In the genomic region with DNA sequence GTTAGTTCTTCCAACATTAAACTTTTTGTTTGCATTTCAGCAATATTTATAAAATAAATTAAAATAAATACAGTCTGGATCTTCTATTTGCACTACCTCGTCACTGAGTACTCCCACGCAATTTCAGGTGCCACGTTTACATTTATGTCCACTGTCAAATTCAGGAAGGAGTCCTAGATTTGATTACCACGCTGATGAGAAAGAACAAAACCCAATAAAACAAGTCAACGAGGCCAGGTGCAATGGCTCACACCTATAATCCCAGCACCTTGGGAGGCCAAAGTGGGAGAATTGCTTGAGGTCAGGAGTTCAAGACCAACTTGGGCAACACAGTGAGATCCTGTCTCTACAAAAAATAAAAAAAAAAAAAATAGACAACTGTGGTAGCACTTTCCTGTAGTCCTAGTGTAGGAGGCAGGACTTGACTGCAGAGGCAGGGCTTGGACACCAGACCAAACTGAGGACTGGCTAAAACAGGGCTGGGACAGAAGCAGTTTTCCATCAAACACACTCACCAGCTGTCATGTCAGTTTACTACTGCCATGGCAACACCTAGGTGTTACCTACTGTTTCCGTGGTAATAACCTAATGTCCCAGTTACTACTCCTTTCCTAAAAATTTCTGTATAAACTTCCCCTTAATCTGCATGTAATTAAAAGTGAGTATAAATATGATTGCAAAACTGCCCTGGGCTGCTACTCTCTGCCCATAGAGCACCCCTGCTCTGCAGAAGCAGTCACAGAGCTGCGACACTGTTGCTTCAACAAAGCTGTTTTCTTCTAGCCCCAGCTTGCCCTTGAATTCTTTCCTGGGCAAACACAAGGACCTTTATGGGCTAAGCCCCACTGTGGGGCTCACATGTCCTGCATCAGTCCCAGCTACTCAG, we compare ENCODE assay signal across 22 cellular contexts.
A peak's percentile ranks its signal among the peaks of the same experiment; 100 is the strongest.
DNase-seq lines count a peak whose midpoint lies in the region; ATAC-seq, FAIRE-seq and TF ChIP-seq lines count a peak whose summit lies in the region.
"Had no signal": no experiment of that assay in that cellular context is flagged by ENCODE, and none has a peak within 500 bp of the region (broad histone marks: within the 10 kb centered on the region; RNA-seq: fewer than 3 reads in every experiment).

No MANE protein-coding gene starts in this region.

- peak; percentile 33 for DNase-seq in NCI-H748 (lab: John Stamatoyannopoulos, UW; ENCODE audit: unreplicated experiment)
- DNase-seq in NCI-H748 treated with DMSO at 0.1 percent for 48 hours (lab: John Stamatoyannopoulos, UW), result no peak
- no peak for DNase-seq in RWPE2 (ENCODE audit: low spot score)
- DNase-seq in heart right ventricle, result no peak
- no peak for DNase-seq in pancreas
- DNase-seq in KG1 (lab: John Stamatoyannopoulos, UW), result no peak
- no peak for DNase-seq in activated gamma-delta T cell treated with Interleukin-2 at 50 U/mL for 16 hours
- DNase-seq in GM20000 (ENCODE audit: low spot score), result no peak
- DNase-seq: activated CD8-positive, alpha-beta memory T cell treated with anti-CD3 and anti-CD28 coated beads, Interleukin-2, amount 50 U/mL, for 4 hours; central memory CD4-positive, alpha-beta T cell; gastrocnemius medialis; left cardiac atrium; NCI-H1105 treated with DMSO at 0.1 percent for 48 hours; NCI-H2171; NCI-H526 treated with DMSO at 0.1 percent for 48 hours; nucleus accumbens; OCI-M1; right cardiac atrium; T-helper 2 cell had no signal

- H3K4me3 ChIP-seq in RWPE2 (ENCODE audit: severe bottlenecking), result no peak overlapping the region
- H3K4me3 ChIP-seq in heart right ventricle, result no peak overlapping the region
- no peak overlapping the region for H3K4me3 ChIP-seq in pancreas
- H3K4me3 ChIP-seq: adrenal gland, gastrocnemius medialis, suprapubic skin had no signal

- 90 to 93% methylated on average over 7 of the region's 7 CpGs for WGBS in heart right ventricle, 2 donors
- WGBS in pancreas, 2 donors, result 78% methylated on average over 7 of the region's 7 CpGs

- H3K27ac ChIP-seq in RWPE2 (ENCODE audit: poor library complexity, severe bottlenecking) (peak overlapping the region; percentile 8), heart right ventricle (peak overlapping the region in 2 of 10 donors; percentile 3 to 21), pancreas (no peak overlapping the region)
- H3K27ac ChIP-seq: adrenal gland, gastrocnemius medialis, suprapubic skin, VCaP had no signal

- H3K4me1 ChIP-seq in RWPE2 (ENCODE audit: insufficient read depth, poor library complexity, severe bottlenecking) (peaks cover 32% of the 10 kb centered on the region), heart right ventricle (peaks cover 0 to 8% (median 0%) of the 10 kb centered on the region in 9 donors), pancreas (no peaks in the 10 kb centered on the region)
- H3K4me1 ChIP-seq: gastrocnemius medialis had no signal

- intact Hi-C loops in heart right ventricle (cut with DNase I), result no loop called here
- intact Hi-C loops in pancreas (cut with DNase I), result no loop called here

- H3K36me3 ChIP-seq in RWPE2 (ENCODE audit: low read depth) (no peaks in the 10 kb centered on the region), heart right ventricle (peaks cover 0 to 14% (median 0%) of the 10 kb centered on the region in 9 donors), pancreas (no peaks in the 10 kb centered on the region)
- H3K36me3 ChIP-seq: adrenal gland, gastrocnemius medialis had no signal

- TF ChIP-seq CTCF in RWPE2 (IDR thresholded peaks at IDR 0.05; ENCODE audit: poor library complexity, severe bottlenecking) (no peak), heart right ventricle (IDR thresholded peaks at IDR 0.05) (no peak), pancreas (IDR thresholded peaks at IDR 0.05) (no peak), GM20000 (IDR thresholded peaks at IDR 0.05; ENCODE audit: extremely low read depth, missing control alignments) (no peak)

- FAIRE-seq in pancreas (lab: Jason Lieb, UNC), result no peak

- H3K27me3 ChIP-seq in RWPE2 (ENCODE audit: insufficient read depth, poor library complexity, severe bottlenecking) (no peaks in the 10 kb centered on the region), heart right ventricle (no peaks in the 10 kb centered on the region), pancreas (no peaks in the 10 kb centered on the region)
- H3K27me3 ChIP-seq: adrenal gland, gastrocnemius medialis, suprapubic skin had no signal

- ATAC-seq in RWPE2 (ENCODE audit: low read depth), result peak; percentile 47
- peak in 6 of 8 donors; percentile 52 to 94 (median 76) for ATAC-seq in heart right ventricle
- ATAC-seq in pancreas, result peak in 3 of 4 donors; percentile 18 to 39 (median 32)
- ATAC-seq: gastrocnemius medialis had no signal

- H3K9me3 ChIP-seq in RWPE2 (ENCODE audit: severe bottlenecking) (no peaks in the 10 kb centered on the region), heart right ventricle (no peaks in the 10 kb centered on the region), pancreas (no peaks in the 10 kb centered on the region)
- H3K9me3 ChIP-seq: adrenal gland, gastrocnemius medialis, suprapubic skin had no signal
